9 cellular contexts compared by ENCODE assay signal in genomic region chr1:11690669-11691301, GRCh38. TPM values are rescaled to one million over a fixed set of nuclear protein-coding genes. Genes with fewer than 3 reads are reported as not detected.
DNase-seq lines count a peak whose midpoint lies in the region; TF ChIP-seq lines count a peak whose summit lies in the region.
"Had no signal": no experiment of that assay in that cellular context is flagged by ENCODE, and none has a peak within 500 bp of the region (broad histone marks: within the 10 kb centered on the region; RNA-seq: fewer than 3 reads in every experiment).

No MANE protein-coding gene starts in this region.

- H3K4me1 Mint-ChIP-seq in Caco-2 (ENCODE audit: low read depth, unreplicated experiment) (peaks cover 13% of the 10 kb centered on the region), neural crest cell (peaks cover 22% of the 10 kb centered on the region)

- H3K27ac Mint-ChIP-seq in Caco-2 (ENCODE audit: unreplicated experiment) (no peak overlapping the region), neural crest cell (ENCODE audit: unreplicated experiment) (peak overlapping the region; percentile 91)

- no peak overlapping the region for H3K27ac ChIP-seq in effector memory CD4-positive, alpha-beta T cell (ENCODE audit: insufficient read depth, low read length, poor library complexity, severe bottlenecking)

- H3K4me1 ChIP-seq in Caco-2, result peaks cover 8% of the 10 kb centered on the region; the same call in 1 of the 2 replicates
- peaks cover 27% of the 10 kb centered on the region for H3K4me1 ChIP-seq in effector memory CD4-positive, alpha-beta T cell (ENCODE audit: control insufficient read depth, insufficient read depth, low read length, poor library complexity, severe bottlenecking)

- H3K27me3 ChIP-seq in Caco-2 (replicated peaks; ENCODE audit: control insufficient read depth, insufficient read depth, low read length), result no peaks in the 10 kb centered on the region; the same call in 1 of the 2 replicates
- peaks cover 30% of the 10 kb centered on the region for H3K27me3 ChIP-seq in effector memory CD4-positive, alpha-beta T cell (replicated peaks; ENCODE audit: control insufficient read depth, insufficient read depth, low read length, poor library complexity, severe bottlenecking)

- H3K36me3 Mint-ChIP-seq in Caco-2 (ENCODE audit: insufficient read depth, unreplicated experiment) (no peaks in the 10 kb centered on the region), neural crest cell (ENCODE audit: low read depth) (no peaks in the 10 kb centered on the region)

- H3K36me3 ChIP-seq in Caco-2 (ENCODE audit: control insufficient read depth, insufficient read depth, low read length), result no peaks in the 10 kb centered on the region
- no peaks in the 10 kb centered on the region for H3K36me3 ChIP-seq in effector memory CD4-positive, alpha-beta T cell (ENCODE audit: control insufficient read depth, insufficient read depth, low read length)

- H3K9me3 Mint-ChIP-seq in Caco-2 (ENCODE audit: unreplicated experiment) (no peaks in the 10 kb centered on the region), neural crest cell (no peaks in the 10 kb centered on the region)

- H3K27me3 Mint-ChIP-seq in Caco-2 (ENCODE audit: insufficient read depth, unreplicated experiment), result peaks cover 25% of the 10 kb centered on the region
- peaks cover 44% of the 10 kb centered on the region for H3K27me3 Mint-ChIP-seq in neural crest cell (ENCODE audit: low read depth)

- POLR2A ChIA-PET in Caco-2 (lab: Charles Lee), result interaction anchor here (0.5 kb wide), 1 partner anchor 38 kb away, joined by 7 read pairs; no protein-coding TSS in a partner anchor

- no peaks in the 10 kb centered on the region for H3K9me3 ChIP-seq in Caco-2
- H3K9me3 ChIP-seq in effector memory CD4-positive, alpha-beta T cell (ENCODE audit: control insufficient read depth, low read length), result no peaks in the 10 kb centered on the region

- intact Hi-C loops in Caco-2 (cut with micrococcal nuclease; ENCODE audit: unreplicated experiment), result loop anchor here (2.0 kb wide), 1 partner anchor 26 kb away; the partner anchor contains the start of gene FBXO6

- CTCF ChIA-PET in Caco-2 (lab: Charles Lee), result interaction anchor here (1.0 to 1.8 kb wide), 2 partner anchors 27 to 38 kb away, joined by 3 to 7 read pairs; partner anchors contain the start of gene FBXO6

- TF ChIP-seq CTCF in Caco-2 (IDR thresholded peaks at IDR 0.05; ENCODE audit: insufficient read depth in 1 of 2, low read depth in 1 of 2, low read length in 1 of 2, severe bottlenecking in 1 of 2, unreplicated experiment in 1 of 2) (no peak), neural crest cell (conservative IDR thresholded peaks at IDR 0.05) (no peak)

- peak overlapping the region; percentile 77 for H3K4me3 Mint-ChIP-seq in Caco-2 (ENCODE audit: unreplicated experiment)
- peak overlapping the region; percentile 93 for H3K4me3 Mint-ChIP-seq in neural crest cell

- H3K4me3 ChIP-seq in Caco-2 (ENCODE audit: low read depth, low read length), result peak overlapping the region; percentile 42
- peak overlapping the region; percentile 17 for H3K4me3 ChIP-seq in effector memory CD4-positive, alpha-beta T cell (ENCODE audit: insufficient read depth, low read depth, low read length, poor library complexity, severe bottlenecking)

- DNase-seq in Caco-2, result peak in 1 of 2 experiments; percentile 27
- DNase-seq in NCI-H2171 (lab: John Stamatoyannopoulos, UW), result peak; percentile 40
- no peak for DNase-seq in effector memory CD4-positive, alpha-beta T cell
- DNase-seq in neural crest cell (ENCODE audit: low read depth, low spot score), result peak; percentile 41
- DNase-seq in NCI-H187 treated with DMSO at 0.1 percent for 48 hours (lab: John Stamatoyannopoulos, UW), result no peak
- no peak for DNase-seq in AG08396 (ENCODE audit: low spot score)
- DNase-seq in MV-4-11 (lab: John Stamatoyannopoulos, UW), result no peak
- DNase-seq in DMS 273 (lab: John Stamatoyannopoulos, UW; ENCODE audit: unreplicated experiment), result no peak
- DNase-seq: amniotic stem cell had no signal

- BruUV-seq in Caco-2 (replicated peaks; lab: Mats Ljungman, UMichigan), result no TSS peak

RNA-seq across cellular contexts. Expression of gene DRAXIN, which starts 0.7 kb away (rescaled TPM):
- total RNA-seq in Caco-2 (2022) (0.05 TPM in 1 of 2 replicates, not detected in the other), neural crest cell (9.7 TPM in 2 replicates)

RNA-seq across cellular contexts. Expression of gene MAD2L2, which starts 9.8 kb away (rescaled TPM):
- total RNA-seq in Caco-2 (2022) (45.2 and 49.9 TPM in 2 replicates), neural crest cell (106 and 111 TPM in 2 replicates)

RNA-seq across cellular contexts. Expression of gene FBXO6, which starts 26.8 kb away (rescaled TPM):
- total RNA-seq in Caco-2 (2022) (9.1 and 9.7 TPM in 2 replicates), neural crest cell (1.2 and 1.5 TPM in 2 replicates)

RNA-seq across cellular contexts. Expression of gene FBXO44, which starts 36.1 kb away (rescaled TPM):
- total RNA-seq in Caco-2 (2022), result 21.2 and 22.6 TPM in 2 replicates
- total RNA-seq in neural crest cell, result 9.7 and 10.7 TPM in 2 replicates

RNA-seq across cellular contexts. Expression of gene FBXO2, which starts 36.6 kb away (rescaled TPM):
- total RNA-seq in Caco-2 (2022) (78.5 and 79.8 TPM in 2 replicates), neural crest cell (0.30 and 0.61 TPM in 2 replicates)

Comparison
In these comparisons a context has a peak if more than half of its experiments do, and no peak if none do; other contexts are left out.
1. DNase-seq: peak in NCI-H2171 (single experiment) and neural crest cell (single experiment); none in effector memory CD4-positive, alpha-beta T cell (0 of 3), NCI-H187 treated with DMSO at 0.1 percent for 48 hours (single experiment), AG08396 (single experiment), MV-4-11 (single experiment) and DMS 273 (single experiment).
2. RNA of gene DRAXIN, which starts 0.7 kb away (total RNA-seq): 9.7 TPM in neural crest cell; 0.05 TPM in Caco-2; every median in the first group is over 10 times any median in the second.